In the genomic region with DNA sequence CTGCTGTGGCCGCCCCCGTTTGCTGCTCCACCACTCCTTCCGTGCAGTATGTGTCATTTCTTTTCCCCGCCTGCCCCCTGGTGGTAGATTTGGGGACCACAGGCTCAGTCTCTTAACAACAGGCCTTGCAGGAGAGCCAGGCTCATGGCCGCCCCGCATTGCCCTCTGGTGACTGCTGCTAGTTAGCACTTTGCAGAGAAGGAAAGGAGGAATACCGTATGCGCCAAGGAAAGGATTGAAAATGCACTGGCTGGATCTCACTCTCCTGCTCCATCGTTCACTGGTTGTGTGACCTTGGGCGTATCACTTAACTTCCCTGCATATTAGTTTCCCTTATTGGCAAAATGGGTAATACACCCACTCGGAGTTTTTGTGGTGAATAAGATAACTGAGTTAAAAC, we compare ENCODE assay signal across 9 cellular contexts. TPM values are rescaled to one million over a fixed set of nuclear protein-coding genes. Genes with fewer than 3 reads are reported as not detected.
DNase-seq lines count a peak whose midpoint lies in the region; ATAC-seq, FAIRE-seq and TF ChIP-seq lines count a peak whose summit lies in the region.
"Had no signal": no experiment of that assay in that cellular context is flagged by ENCODE, and none has a peak within 500 bp of the region (broad histone marks: within the 10 kb centered on the region; RNA-seq: fewer than 3 reads in every experiment).

No MANE protein-coding gene starts in this region.

- H3K4me1 Mint-ChIP-seq in activated B cell treated with CpG ODN at 0.5 μM for 24 hours: peaks cover 6% of the 10 kb centered on the region

- POLR2A ChIA-PET in activated B cell treated with CpG ODN at 0.5 μM for 24 hours (lab: Charles Lee): no interaction called here

- no peaks in the 10 kb centered on the region for H3K27me3 ChIP-seq in bronchial epithelial cell (ENCODE audit: control insufficient read depth, insufficient read depth, low read length)

- H3K4me3 ChIP-seq in bronchial epithelial cell (ENCODE audit: low read depth, low read length) (no peak overlapping the region), kidney (ENCODE audit: low read length in 2 of 2) (no peak overlapping the region)

- no peak overlapping the region for H3K27ac ChIP-seq in kidney (ENCODE audit: low read depth in 2 of 2, low read length in 2 of 2)

- ATAC-seq in GM19328 (IDR thresholded peaks at IDR 0.05; ENCODE audit: unreplicated experiment): peak; percentile 100
- peak; percentile 100 for ATAC-seq in HG03432 (IDR thresholded peaks at IDR 0.05; ENCODE audit: unreplicated experiment)
- ATAC-seq in activated B cell treated with CpG ODN at 0.5 μM for 24 hours (ENCODE audit: low read depth): peak; percentile 100

- peaks cover 23% of the 10 kb centered on the region for H3K27me3 Mint-ChIP-seq in activated B cell treated with CpG ODN at 0.5 μM for 24 hours

- no peaks in the 10 kb centered on the region for H3K9me3 Mint-ChIP-seq in activated B cell treated with CpG ODN at 0.5 μM for 24 hours
- H3K9me3 Mint-ChIP-seq: IgD-negative memory B cell had no signal

- no peaks in the 10 kb centered on the region for H3K4me1 ChIP-seq in kidney (ENCODE audit: control insufficient read depth in 1 of 2, insufficient read depth in 1 of 2, low read depth in 1 of 2, low read length in 2 of 2)

- H3K36me3 ChIP-seq in bronchial epithelial cell (ENCODE audit: control insufficient read depth, insufficient read depth, low read length) (no peaks in the 10 kb centered on the region), kidney (ENCODE audit: control insufficient read depth in 1 of 2, insufficient read depth in 2 of 2, low read length in 2 of 2) (no peaks in the 10 kb centered on the region)

- FAIRE-seq in bronchial epithelial cell (lab: Jason Lieb, UNC) (no peak), kidney (lab: Jason Lieb, UNC) (peak; percentile 95)

- no peak overlapping the region for H3K27ac Mint-ChIP-seq in activated B cell treated with CpG ODN at 0.5 μM for 24 hours
- H3K27ac Mint-ChIP-seq: IgD-negative memory B cell had no signal

- no peak for TF ChIP-seq CTCF in activated B cell treated with CpG ODN at 0.5 μM for 24 hours (IDR thresholded peaks at IDR 0.05)
- peak; percentile 97 for TF ChIP-seq CTCF in bronchial epithelial cell (IDR thresholded peaks at IDR 0.05; ENCODE audit: insufficient read depth, low read length, severe bottlenecking)
- peak; percentile 95 for TF ChIP-seq CTCF in kidney (IDR thresholded peaks at IDR 0.05; ENCODE audit: borderline replicate concordance, extremely low read depth, insufficient read depth)

- DNase-seq in C1 segment of cervical spinal cord (lab: John Stamatoyannopoulos, UW) (peak; percentile 30 to 97 (median 89)), NCI-H446 (lab: John Stamatoyannopoulos, UW) (peak; percentile 97), activated B cell treated with CpG ODN at 0.5 μM for 24 hours (peak; percentile 85), bronchial epithelial cell (ENCODE audit: low read depth) (peak; percentile 88), kidney (peak; percentile 98)
- DNase-seq in stimulated activated CD4-positive, alpha-beta T cell treated with anti-CD3 and anti-CD28 coated beads, Interleukin-2, amount 100 ng/mL, for 24 hours: peak; percentile 99

- CTCF ChIA-PET in activated B cell treated with CpG ODN at 0.5 μM for 24 hours (lab: Charles Lee): interaction anchor here (0.7 to 1.4 kb wide), 7 partner anchors 10 to 296 kb away, joined by 3 to 10 read pairs (median 3); partner anchors contain the start of gene PXYLP1

- no peak overlapping the region for H3K4me3 Mint-ChIP-seq in activated B cell treated with CpG ODN at 0.5 μM for 24 hours

- no peaks in the 10 kb centered on the region for H3K9me3 ChIP-seq in kidney (ENCODE audit: control insufficient read depth in 1 of 2, low read length in 2 of 2)

- intact Hi-C loops in activated B cell treated with CpG ODN at 0.5 μM for 24 hours (cut with micrococcal nuclease): loop anchor here (1.0 to 10.0 kb wide), 9 partner anchors 39 to 1766 kb away; partner anchors contain the start of genes CLSTN2 and PXYLP1
- intact Hi-C loops in kidney (cut with DNase I): no loop called here

- H3K9ac ChIP-seq in kidney (ENCODE audit: low read length in 2 of 2): no peak overlapping the region

- no peaks in the 10 kb centered on the region for H3K36me3 Mint-ChIP-seq in activated B cell treated with CpG ODN at 0.5 μM for 24 hours (ENCODE audit: low read depth)
- H3K36me3 Mint-ChIP-seq: IgD-negative memory B cell had no signal

RNA-seq across cellular contexts. Expression of gene PXYLP1, which starts 39.3 kb away (rescaled TPM):
- 2.3 and 2.7 TPM in 2 replicates for total RNA-seq in activated B cell treated with CpG ODN at 0.5 μM for 24 hours
- 8.6 and 9.0 TPM in 2 replicates for total RNA-seq in bronchial epithelial cell
- 11.9 TPM for total RNA-seq in kidney
- 5.4 TPM for polyA plus RNA-seq in kidney (ENCODE audit: insufficient read depth, low read depth, low replicate concordance)
